In genomic region chrX:40095588-40096394, GRCh38 we compare ENCODE assay signal across 7 cellular contexts. TPM values are rescaled to one million over a fixed set of nuclear protein-coding genes. Genes with fewer than 3 reads are reported as not detected.
DNase-seq lines count a peak whose midpoint lies in the region; ATAC-seq, FAIRE-seq and TF ChIP-seq lines count a peak whose summit lies in the region.

No MANE protein-coding gene starts in this region.

- no peak for TF ChIP-seq CTCF in GM12865 (IDR thresholded peaks at IDR 0.05; ENCODE audit: insufficient read depth, low read depth, low read length, missing control alignments)
- no peak for TF ChIP-seq CTCF in astrocyte (IDR thresholded peaks at IDR 0.05; ENCODE audit: insufficient read depth, low read depth, low read length)
- no peak for TF ChIP-seq CTCF in kidney epithelial cell (IDR thresholded peaks at IDR 0.05; ENCODE audit: insufficient read depth, low read length, poor library complexity, severe bottlenecking)

- H3K27ac Mint-ChIP-seq in astrocyte (ENCODE audit: unreplicated experiment): peak overlapping the region; percentile 81
- peak overlapping the region; percentile 84 to 96 for H3K27ac Mint-ChIP-seq in stimulated activated naive CD8-positive, alpha-beta T cell treated with anti-CD3 and anti-CD28 coated beads, Interleukin-15, amount 100 ng/mL, for 72 hours

- H3K36me3 Mint-ChIP-seq in astrocyte (ENCODE audit: low read depth, unreplicated experiment): no peaks in the 10 kb centered on the region

- peaks cover 20% of the 10 kb centered on the region for H3K4me1 ChIP-seq in astrocyte (ENCODE audit: insufficient read depth, low read length)

- peak overlapping the region; percentile 92 for H3K4me2 ChIP-seq in astrocyte (ENCODE audit: low read length)

- no peak overlapping the region for H2AFZ ChIP-seq in astrocyte (ENCODE audit: low read depth, low read length)

- DNase-seq in GM12865 (ENCODE audit: low read depth): peak; percentile 46
- peak; percentile 57 for DNase-seq in NCI-H2227 (lab: John Stamatoyannopoulos, UW; ENCODE audit: unreplicated experiment)
- no peak for DNase-seq in astrocyte (ENCODE audit: low read depth)
- DNase-seq in kidney epithelial cell (ENCODE audit: low read depth): no peak
- peak in 1 of 2 donors; percentile 24 for DNase-seq in stimulated activated naive CD8-positive, alpha-beta T cell treated with anti-CD3 and anti-CD28 coated beads, Interleukin-15, amount 100 ng/mL, for 72 hours
- DNase-seq in germinal center (ENCODE audit: low spot score): no peak
- no peak for DNase-seq in HuH-7.5 (ENCODE audit: low spot score)

- H3K27me3 ChIP-seq in astrocyte (ENCODE audit: insufficient read depth, low read length) (no peaks in the 10 kb centered on the region), kidney epithelial cell (ENCODE audit: control insufficient read depth, insufficient read depth, low read length) (peaks cover 22% of the 10 kb centered on the region)

- no peaks in the 10 kb centered on the region for H3K9me3 ChIP-seq in astrocyte (ENCODE audit: insufficient read depth, low read depth, low read length)

- H3K4me3 ChIP-seq in GM12865 (ENCODE audit: low read depth, low read length) (peak overlapping the region; percentile 59), astrocyte (ENCODE audit: insufficient read depth, low read depth, low read length) (peak overlapping the region; percentile 59), kidney epithelial cell (ENCODE audit: low read depth, low read length) (peak overlapping the region; percentile 59)

- H3K27me3 Mint-ChIP-seq in astrocyte (ENCODE audit: low read depth, unreplicated experiment): peaks cover 1% of the 10 kb centered on the region
- no peaks in the 10 kb centered on the region for H3K27me3 Mint-ChIP-seq in stimulated activated naive CD8-positive, alpha-beta T cell treated with anti-CD3 and anti-CD28 coated beads, Interleukin-15, amount 100 ng/mL, for 72 hours

- H3K4me1 Mint-ChIP-seq in astrocyte (ENCODE audit: low read depth, unreplicated experiment): peaks cover 10% of the 10 kb centered on the region
- H3K4me1 Mint-ChIP-seq in stimulated activated naive CD8-positive, alpha-beta T cell treated with anti-CD3 and anti-CD28 coated beads, Interleukin-15, amount 100 ng/mL, for 72 hours: peaks cover 58% of the 10 kb centered on the region

- no peak for ATAC-seq in stimulated activated naive CD8-positive, alpha-beta T cell treated with anti-CD3 and anti-CD28 coated beads, Interleukin-15, amount 100 ng/mL, for 72 hours

- peak overlapping the region; percentile 74 for H3K9ac ChIP-seq in astrocyte (ENCODE audit: low read length)

- peaks cover 51% of the 10 kb centered on the region for H3K79me2 ChIP-seq in astrocyte (ENCODE audit: insufficient read depth, low read length)

- no peaks in the 10 kb centered on the region for H3K9me3 Mint-ChIP-seq in astrocyte (ENCODE audit: unreplicated experiment)
- no peaks in the 10 kb centered on the region for H3K9me3 Mint-ChIP-seq in stimulated activated naive CD8-positive, alpha-beta T cell treated with anti-CD3 and anti-CD28 coated beads, Interleukin-15, amount 100 ng/mL, for 72 hours

- H3K4me3 Mint-ChIP-seq in astrocyte (ENCODE audit: unreplicated experiment): peak overlapping the region; percentile 88
- peak overlapping the region; percentile 92 to 94 for H3K4me3 Mint-ChIP-seq in stimulated activated naive CD8-positive, alpha-beta T cell treated with anti-CD3 and anti-CD28 coated beads, Interleukin-15, amount 100 ng/mL, for 72 hours

- peaks cover 36% of the 10 kb centered on the region for H4K20me1 ChIP-seq in astrocyte (ENCODE audit: insufficient read depth, low read length)

- H3K36me3 ChIP-seq in astrocyte (ENCODE audit: insufficient read depth, low read length) (no peaks in the 10 kb centered on the region), kidney epithelial cell (ENCODE audit: control insufficient read depth, insufficient read depth, low read length) (no peaks in the 10 kb centered on the region)

- no peak for FAIRE-seq in astrocyte (lab: Jason Lieb, UNC)

- no peak overlapping the region for H3K27ac ChIP-seq in astrocyte (ENCODE audit: low read depth, low read length)

RNA-seq across cellular contexts. Expression of gene BCOR, which starts 2.0 kb away (rescaled TPM):
- 9.0 TPM in 2 replicates for total RNA-seq in astrocyte
- total RNA-seq in kidney epithelial cell: 28.5 and 29.5 TPM in 2 replicates

Comparison
In these comparisons a context has a peak if more than half of its experiments do, and no peak if none do; other contexts are left out.
1. DNase-seq: peak in GM12865 (single experiment) and NCI-H2227 (single experiment); none in astrocyte (single experiment), kidney epithelial cell (single experiment), germinal center (single experiment) and HuH-7.5 (single experiment).
2. Peak in every context shown above with its lines, with median percentiles within 50 percentile points of each other: H3K4me3 ChIP-seq.